23 cellular contexts compared by ENCODE assay signal in the genomic region with DNA sequence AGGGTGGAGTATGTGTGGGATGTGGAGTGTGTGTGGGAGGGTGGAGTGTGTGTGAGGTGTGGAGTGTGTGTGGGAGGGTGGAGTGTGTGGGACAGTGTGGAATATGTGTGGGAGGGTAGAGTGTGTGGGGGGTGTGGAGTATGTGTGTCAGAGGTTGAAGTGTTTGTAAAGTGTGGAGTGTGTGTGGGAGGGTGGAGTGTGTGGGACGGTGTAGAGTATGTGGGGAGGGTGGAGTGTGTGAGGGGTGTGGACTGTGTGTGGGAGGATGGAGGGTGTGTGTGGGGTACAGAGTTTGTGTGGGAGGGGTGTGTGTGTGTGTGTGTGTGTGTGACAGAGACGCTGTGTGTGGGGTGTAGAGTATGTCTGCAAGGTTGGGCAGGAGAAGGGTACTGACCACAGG.
"Had no signal": no experiment of that assay in that cellular context is flagged by ENCODE, and none has a peak within 500 bp of the region (broad histone marks: within the 10 kb centered on the region; RNA-seq: fewer than 3 reads in every experiment).

No MANE protein-coding gene starts in this region.

- H3K9me3 ChIP-seq: esophagus squamous epithelium, pancreas, sigmoid colon, tibial artery, upper lobe of left lung, vagina had no signal

- H3K27ac ChIP-seq: esophagus squamous epithelium, hepatocyte, neural progenitor cell, pancreas, sigmoid colon, skin epidermis, tibial artery, upper lobe of left lung, vagina had no signal

- H3K4me1 Mint-ChIP-seq: neural progenitor cell had no signal

- H3K4me3 ChIP-seq: esophagus squamous epithelium, hepatocyte, neural progenitor cell, pancreas, sigmoid colon, skin epidermis, tibial artery, upper lobe of left lung, vagina had no signal

- H3K27me3 ChIP-seq: esophagus squamous epithelium, hepatocyte, neural progenitor cell, pancreas, upper lobe of left lung, vagina had no signal

- H3K4me3 Mint-ChIP-seq: dendritic cell treated with granulocyte-macrophage colony-stimulating factor and Interleukin-4, amounts not matched to agents 40 ng/mL and 50 ng/mL, for 4 days; mesothelial cell of epicardium; natural killer cell treated with Interleukin-12 subunit alpha and Interleukin-12 subunit beta and Interleukin-15 and Interleukin-18, amount 100 ng/mL, for 72 hours; neural progenitor cell had no signal

- H3K27ac Mint-ChIP-seq: dendritic cell treated with granulocyte-macrophage colony-stimulating factor and Interleukin-4, amounts not matched to agents 40 ng/mL and 50 ng/mL, for 4 days; mesothelial cell of epicardium; natural killer cell treated with Interleukin-12 subunit alpha and Interleukin-12 subunit beta and Interleukin-15 and Interleukin-18, amount 100 ng/mL, for 72 hours; neural progenitor cell; progenitor cell of endocrine pancreas had no signal

- DNase-seq: cerebellar nuclear complex; esophagus squamous epithelium; foreskin fibroblast; head of caudate nucleus; left colon; mammary epithelial cell; occipital lobe; pancreas; sigmoid colon; stimulated activated CD4-positive, alpha-beta T cell treated with anti-CD3 and anti-CD28 coated beads, Interleukin-2, amount 100 ng/mL, for 24 hours; stimulated activated CD4-positive, alpha-beta T cell treated with anti-CD3 and anti-CD28 coated beads, Interleukin-4, amount 100 ng/mL, for 4 hours; stimulated activated naive CD4-positive, alpha-beta T cell treated with Interleukin-2 at 50 U/mL for 16 hours; tibial artery; upper lobe of left lung had no signal

- H3K9me3 Mint-ChIP-seq: mesothelial cell of epicardium had no signal

- ATAC-seq: left colon; natural killer cell treated with Interleukin-12 subunit alpha and Interleukin-12 subunit beta and Interleukin-15 and Interleukin-18, amount 100 ng/mL, for 72 hours; pancreas had no signal

- H3K4me1 ChIP-seq: esophagus squamous epithelium, neural progenitor cell, pancreas, sigmoid colon, tibial artery, upper lobe of left lung, vagina had no signal

- H3K36me3 Mint-ChIP-seq: mesothelial cell of epicardium; natural killer cell treated with Interleukin-12 subunit alpha and Interleukin-12 subunit beta and Interleukin-15 and Interleukin-18, amount 100 ng/mL, for 72 hours; neural progenitor cell had no signal

- H3K36me3 ChIP-seq: esophagus squamous epithelium, neural progenitor cell, pancreas, sigmoid colon, tibial artery, upper lobe of left lung, vagina had no signal

- H3K27me3 Mint-ChIP-seq: dendritic cell treated with granulocyte-macrophage colony-stimulating factor and Interleukin-4, amounts not matched to agents 40 ng/mL and 50 ng/mL, for 4 days; natural killer cell treated with Interleukin-12 subunit alpha and Interleukin-12 subunit beta and Interleukin-15 and Interleukin-18, amount 100 ng/mL, for 72 hours had no signal

- FAIRE-seq: colon, pancreas had no signal
